In genomic region chr20:48832423-48832735, GRCh38 we compare ENCODE assay signal across 14 cellular contexts. TPM values are rescaled to one million over a fixed set of nuclear protein-coding genes. Genes with fewer than 3 reads are reported as not detected.
DNase-seq lines count a peak whose midpoint lies in the region; ATAC-seq and TF ChIP-seq lines count a peak whose summit lies in the region.
"Had no signal": no experiment of that assay in that cellular context is flagged by ENCODE, and none has a peak within 500 bp of the region (broad histone marks: within the 10 kb centered on the region; RNA-seq: fewer than 3 reads in every experiment).

No MANE protein-coding gene starts in this region.

- H3K9ac ChIP-seq in BLaER1 (no peak overlapping the region), neuronal stem cell (ENCODE audit: low read depth, low read length, poor library complexity) (no peak overlapping the region)

- H3K9me3 ChIP-seq in BLaER1, result no peaks in the 10 kb centered on the region
- no peaks in the 10 kb centered on the region for H3K9me3 ChIP-seq in neuronal stem cell (replicated peaks in 1 of 2; ENCODE audit: control insufficient read depth in 2 of 2, insufficient read depth in 1 of 2, low read depth in 1 of 2, low read length in 2 of 2)
- no peaks in the 10 kb centered on the region for H3K9me3 ChIP-seq in testis
- H3K9me3 ChIP-seq: heart right ventricle had no signal

- WGBS in neuronal stem cell (ENCODE audit: extremely low coverage in 2 of 2, insufficient read length in 2 of 2, insufficient replicate concordance in 1 of 2), 2 donors, result no CpG with 5 or more reads among the region's 4 CpGs
- 44 to 58% methylated on average over 4 of the region's 4 CpGs for WGBS in testis, 2 donors

- H3K23ac ChIP-seq in neuronal stem cell (ENCODE audit: low read depth, low read length, poor library complexity), result no peak overlapping the region

- no peaks in the 10 kb centered on the region for H3K36me3 ChIP-seq in BLaER1
- no peaks in the 10 kb centered on the region for H3K36me3 ChIP-seq in neuronal stem cell (replicated peaks in 1 of 2; ENCODE audit: control insufficient read depth in 2 of 2, insufficient read depth in 2 of 2, low read length in 2 of 2)
- H3K36me3 ChIP-seq in testis (ENCODE audit: low read depth, missing control alignments), result no peaks in the 10 kb centered on the region
- H3K36me3 ChIP-seq: heart right ventricle had no signal

- no peak overlapping the region for H3K4me3 ChIP-seq in BLaER1
- H3K4me3 ChIP-seq in neuronal stem cell (ENCODE audit: low read length in 2 of 2), result no peak overlapping the region
- H3K4me3 ChIP-seq in testis, result no peak overlapping the region
- H3K4me3 ChIP-seq: heart right ventricle had no signal

- no peak overlapping the region for H3K14ac ChIP-seq in neuronal stem cell (ENCODE audit: low read length)

- peak; percentile 76 for DNase-seq in LHCN-M2 (ENCODE audit: low read depth)
- no peak for DNase-seq in neuronal stem cell (ENCODE audit: low spot score)
- DNase-seq in SHP77 (lab: John Stamatoyannopoulos, UW), result no peak
- no peak for DNase-seq in SW480 (ENCODE audit: low spot score)
- DNase-seq in testis, result no peak
- DNase-seq: activated CD8-positive, alpha-beta memory T cell treated with anti-CD3 and anti-CD28 coated beads, Interleukin-2, amount 10 ng/mL, durations not matched to agents 7 days and 5 days; effector CD8-positive, alpha-beta T cell; mesendoderm; NCI-H510A had no signal

- no peak for TF ChIP-seq POLR2A in testis (IDR thresholded peaks at IDR 0.05)

- no peak overlapping the region for H2BK12ac ChIP-seq in neuronal stem cell (ENCODE audit: low read length)

- no peak overlapping the region for H2BK120ac ChIP-seq in neuronal stem cell (ENCODE audit: low read depth, low read length)

- H3K4me2 ChIP-seq in BLaER1 (peak overlapping the region; percentile 46), neuronal stem cell (ENCODE audit: insufficient read depth, low read length, poor library complexity, severe bottlenecking) (no peak overlapping the region)

- H4K91ac ChIP-seq in neuronal stem cell (ENCODE audit: low read depth, low read length, poor library complexity), result no peak overlapping the region

- no peak overlapping the region for H3K27ac ChIP-seq in BLaER1
- H3K27ac ChIP-seq in angular gyrus (ENCODE audit: low read depth, low read length), result peak overlapping the region; percentile 53
- no peak overlapping the region for H3K27ac ChIP-seq in neuronal stem cell (replicated peaks; ENCODE audit: low read length)
- no peak overlapping the region for H3K27ac ChIP-seq in testis

- no peak overlapping the region for H2AK5ac ChIP-seq in neuronal stem cell (ENCODE audit: low read depth, low read length)

- no peak overlapping the region for H4K8ac ChIP-seq in neuronal stem cell (ENCODE audit: low read depth, low read length)

- H3K4me1 ChIP-seq in BLaER1 (peaks cover 26% of the 10 kb centered on the region), neuronal stem cell (ENCODE audit: control insufficient read depth in 2 of 2, insufficient read depth in 1 of 2, low read depth in 1 of 2, low read length in 2 of 2) (peaks cover 2 to 16% of the 10 kb centered on the region in 2 donors), testis (peaks cover 10% of the 10 kb centered on the region)

- no peak overlapping the region for H2BK15ac ChIP-seq in neuronal stem cell (ENCODE audit: low read length)

- TF ChIP-seq CTCF in testis (IDR thresholded peaks at IDR 0.05), result no peak

- ATAC-seq in HG03108 (IDR thresholded peaks at IDR 0.05; ENCODE audit: unreplicated experiment), result no peak
- ATAC-seq: activated CD8-positive, alpha-beta memory T cell treated with anti-CD3 and anti-CD28 coated beads, Interleukin-2, amount 10 ng/mL, durations not matched to agents 7 days and 5 days had no signal

- H3K18ac ChIP-seq in neuronal stem cell (ENCODE audit: low read length), result no peak overlapping the region

- no peaks in the 10 kb centered on the region for H3K79me1 ChIP-seq in neuronal stem cell (ENCODE audit: low read depth, low read length)

- H3K27me3 ChIP-seq in BLaER1 (peaks cover 14% of the 10 kb centered on the region), neuronal stem cell (ENCODE audit: control insufficient read depth in 3 of 3, insufficient read depth in 3 of 3, low read depth in 1 of 3, low read length in 3 of 3) (peaks cover 0 to 10% (median 0%) of the 10 kb centered on the region in 3 experiments), testis (no peaks in the 10 kb centered on the region)

- H2BK5ac ChIP-seq in neuronal stem cell (ENCODE audit: low read length), result no peak overlapping the region

- peak overlapping the region; percentile 79 for H2AFZ ChIP-seq in neuronal stem cell (ENCODE audit: low read length)

- H3K4ac ChIP-seq in neuronal stem cell (ENCODE audit: low read length), result no peak overlapping the region

- intact Hi-C loops in testis (cut with DNase I; ENCODE audit: low total_unique reads), result no loop called here

- H4K20me1 ChIP-seq in BLaER1, result peaks cover 1% of the 10 kb centered on the region

RNA-seq across cellular contexts. Expression of gene PREX1, which starts 4.6 kb away (rescaled TPM):
- total RNA-seq in LHCN-M2 (2014; rRNA removed), result 28.1 and 28.7 TPM in 2 replicates
- polyA plus RNA-seq in LHCN-M2 (2012), result 5.3 TPM
- polyA plus RNA-seq in neuronal stem cell (2013, experiment 1 of 2), result 10.0 TPM
- polyA plus RNA-seq in neuronal stem cell (2013, experiment 2 of 2), result 10.7 TPM
- 10 to 100 TPM; 27.1 to 36.5 TPM for total RNA-seq in testis
- polyA plus RNA-seq in testis (ENCODE audit: insufficient read depth, low read depth, low replicate concordance), result 18.0 TPM
- total RNA-seq: MCF 10A had no signal
